ENCODE assay signal across 8 cellular contexts in genomic region chr3:176814252-176814651, GRCh38.
A peak's percentile ranks its signal among the peaks of the same experiment; 100 is the strongest.
DNase-seq lines count a peak whose midpoint lies in the region; ATAC-seq lines count a peak whose summit lies in the region.

No MANE protein-coding gene starts in this region.

- no peak overlapping the region for H3K14ac ChIP-seq in mesenchymal stem cell (ENCODE audit: low read length in 2 of 2)

- H2AFZ ChIP-seq in mesenchymal stem cell (ENCODE audit: low read depth, low read length): no peak overlapping the region

- H3K9me3 ChIP-seq in mesenchymal stem cell (ENCODE audit: control insufficient read depth, low read length): no peaks in the 10 kb centered on the region

- no peaks in the 10 kb centered on the region for H3K36me3 ChIP-seq in mesenchymal stem cell (ENCODE audit: control insufficient read depth in 1 of 2, insufficient read depth in 2 of 2, low read depth in 1 of 2, low read length in 2 of 2)

- no peak overlapping the region for H2BK5ac ChIP-seq in mesenchymal stem cell (ENCODE audit: low read depth, low read length, poor library complexity, severe bottlenecking)

- intact Hi-C loops in activated T-helper 1 cell treated with anti-CD3 and anti-CD28 coated beads, Interleukin-12 subunit alpha, Interleukin-12 subunit beta, Interleukin-2, Interleukin-4 antibody, amounts not matched to agents 30 ng/mL and 10 ng/mL and 1 ng/mL, durations not matched to agents 14 hours and 24 hours and 36 hours (cut with micrococcal nuclease): no loop called here

- H3K27me3 ChIP-seq in mesenchymal stem cell (ENCODE audit: control insufficient read depth in 1 of 2, insufficient read depth in 1 of 2, low read length in 2 of 2): no peaks in the 10 kb centered on the region

- no peak overlapping the region for H3K4me2 ChIP-seq in mesenchymal stem cell (ENCODE audit: low read length, poor library complexity, severe bottlenecking)

- no peak overlapping the region for H3K27ac Mint-ChIP-seq in activated T-helper 1 cell treated with anti-CD3 and anti-CD28 coated beads, Interleukin-12 subunit alpha, Interleukin-12 subunit beta, Interleukin-2, Interleukin-4 antibody, amounts not matched to agents 30 ng/mL and 10 ng/mL and 1 ng/mL, durations not matched to agents 14 hours and 24 hours and 36 hours

- no peak overlapping the region for H2AK5ac ChIP-seq in mesenchymal stem cell (ENCODE audit: low read length, severe bottlenecking)

- no peaks in the 10 kb centered on the region for H3K27me3 Mint-ChIP-seq in activated T-helper 1 cell treated with anti-CD3 and anti-CD28 coated beads, Interleukin-12 subunit alpha, Interleukin-12 subunit beta, Interleukin-2, Interleukin-4 antibody, amounts not matched to agents 30 ng/mL and 10 ng/mL and 1 ng/mL, durations not matched to agents 14 hours and 24 hours and 36 hours (ENCODE audit: insufficient read depth)

- no peak overlapping the region for H3K4me3 ChIP-seq in mesenchymal stem cell (ENCODE audit: insufficient read depth in 1 of 2, low read depth in 1 of 2, low read length in 2 of 2)

- no peaks in the 10 kb centered on the region for H3K9me3 Mint-ChIP-seq in activated T-helper 1 cell treated with anti-CD3 and anti-CD28 coated beads, Interleukin-12 subunit alpha, Interleukin-12 subunit beta, Interleukin-2, Interleukin-4 antibody, amounts not matched to agents 30 ng/mL and 10 ng/mL and 1 ng/mL, durations not matched to agents 14 hours and 24 hours and 36 hours

- H3K27ac ChIP-seq in mesenchymal stem cell (ENCODE audit: low read length, poor library complexity, severe bottlenecking): no peak overlapping the region

- ATAC-seq in GM18861 (IDR thresholded peaks at IDR 0.05; ENCODE audit: unreplicated experiment) (peak; percentile 99), HG02938 (IDR thresholded peaks at IDR 0.05; ENCODE audit: unreplicated experiment) (peak; percentile 99)

- no peaks in the 10 kb centered on the region for H3K79me1 ChIP-seq in mesenchymal stem cell (replicated peaks; ENCODE audit: low read length, poor library complexity, severe bottlenecking)

- DNase-seq in C1 segment of cervical spinal cord (lab: John Stamatoyannopoulos, UW) (peak in 8 of 14 donors; percentile 1 to 29 (median 5)), NCI-H82 (lab: John Stamatoyannopoulos, UW) (peak; percentile 78), dedifferentiated amniotic fluid mesenchymal stem cell (ENCODE audit: extremely low spot score) (peak; percentile 69), mesenchymal stem cell (peak; percentile 68), activated gamma-delta T cell (lab: John Stamatoyannopoulos, UW) (no peak)
- no peak for DNase-seq in activated T-helper 1 cell treated with anti-CD3 and anti-CD28 coated beads, Interleukin-12 subunit alpha, Interleukin-12 subunit beta, Interleukin-2, Interleukin-4 antibody, amounts not matched to agents 30 ng/mL and 10 ng/mL and 1 ng/mL, durations not matched to agents 14 hours and 24 hours and 36 hours (ENCODE audit: low spot score)

- H3K4me3 Mint-ChIP-seq in activated T-helper 1 cell treated with anti-CD3 and anti-CD28 coated beads, Interleukin-12 subunit alpha, Interleukin-12 subunit beta, Interleukin-2, Interleukin-4 antibody, amounts not matched to agents 30 ng/mL and 10 ng/mL and 1 ng/mL, durations not matched to agents 14 hours and 24 hours and 36 hours: no peak overlapping the region

- no peaks in the 10 kb centered on the region for H3K4me1 Mint-ChIP-seq in activated T-helper 1 cell treated with anti-CD3 and anti-CD28 coated beads, Interleukin-12 subunit alpha, Interleukin-12 subunit beta, Interleukin-2, Interleukin-4 antibody, amounts not matched to agents 30 ng/mL and 10 ng/mL and 1 ng/mL, durations not matched to agents 14 hours and 24 hours and 36 hours (ENCODE audit: low read depth)

- H3K4me1 ChIP-seq in mesenchymal stem cell (ENCODE audit: control insufficient read depth, insufficient read depth, low read depth, low read length): peaks cover 1% of the 10 kb centered on the region

- peak overlapping the region; percentile 33 for H3K9ac ChIP-seq in mesenchymal stem cell (ENCODE audit: low read length)

- H3K4ac ChIP-seq in mesenchymal stem cell (ENCODE audit: low read depth in 1 of 2, low read length in 2 of 2): no peak overlapping the region

- 7% methylated on average over 12 of the region's 12 CpGs for WGBS in mesenchymal stem cell

- no peak overlapping the region for H2BK12ac ChIP-seq in mesenchymal stem cell (ENCODE audit: low read length in 2 of 2)

- H3K18ac ChIP-seq in mesenchymal stem cell (ENCODE audit: low read depth in 1 of 2, low read length in 2 of 2): no peak overlapping the region

- no peak overlapping the region for H2BK15ac ChIP-seq in mesenchymal stem cell (ENCODE audit: low read depth, poor library complexity, severe bottlenecking)

- no peaks in the 10 kb centered on the region for H3K36me3 Mint-ChIP-seq in activated T-helper 1 cell treated with anti-CD3 and anti-CD28 coated beads, Interleukin-12 subunit alpha, Interleukin-12 subunit beta, Interleukin-2, Interleukin-4 antibody, amounts not matched to agents 30 ng/mL and 10 ng/mL and 1 ng/mL, durations not matched to agents 14 hours and 24 hours and 36 hours (ENCODE audit: low read depth)

- no peak overlapping the region for H4K91ac ChIP-seq in mesenchymal stem cell (ENCODE audit: low read length)

- H3K23ac ChIP-seq in mesenchymal stem cell (ENCODE audit: low read length in 2 of 2): no peak overlapping the region

- peak overlapping the region; percentile 7 for H4K8ac ChIP-seq in mesenchymal stem cell (ENCODE audit: low read length)

- no peak overlapping the region for H2BK120ac ChIP-seq in mesenchymal stem cell (ENCODE audit: low read depth, low read length)

Comparison
In these comparisons a context has a peak if more than half of its experiments do, and no peak if none do; other contexts are left out.
1. DNase-seq: peak in C1 segment of cervical spinal cord (8 of 14), NCI-H82 (single experiment), dedifferentiated amniotic fluid mesenchymal stem cell (single experiment) and mesenchymal stem cell (single experiment); none in activated gamma-delta T cell (single experiment) and activated T-helper 1 cell treated with anti-CD3 and anti-CD28 coated beads, Interleukin-12 subunit alpha, Interleukin-12 subunit beta, Interleukin-2, Interleukin-4 antibody, amounts not matched to agents 30 ng/mL and 10 ng/mL and 1 ng/mL, durations not matched to agents 14 hours and 24 hours and 36 hours (single experiment).